28 cellular contexts compared by ENCODE assay signal in genomic region chr14:90421621-90422020, GRCh38.
"Had no signal": no experiment of that assay in that cellular context is flagged by ENCODE, and none has a peak within 500 bp of the region (broad histone marks: within the 10 kb centered on the region; RNA-seq: fewer than 3 reads in every experiment).

No MANE protein-coding gene starts in this region.

- H3K27ac Mint-ChIP-seq: activated CD4-positive, alpha-beta memory T cell treated with anti-CD3 and anti-CD28 coated beads for 36 hours; activated CD4-positive, alpha-beta T cell treated with anti-CD3 and anti-CD28 coated beads for 36 hours; activated CD4-positive, alpha-beta T cell treated with anti-CD3 and anti-CD28 coated beads, Interleukin-2, amount 10 ng/mL, durations not matched to agents 24 days and 14 days; activated CD8-positive, alpha-beta memory T cell treated with anti-CD3 and anti-CD28 coated beads, Interleukin-2, amount 10 ng/mL, durations not matched to agents 7 days and 5 days; activated CD8-positive, alpha-beta T cell treated with anti-CD3 and anti-CD28 coated beads, Interleukin-2, amount 10 ng/mL, durations not matched to agents 7 days and 5 days; activated naive CD8-positive, alpha-beta T cell; activated T-helper 2 cell treated with anti-CD3 and anti-CD28 coated beads, Interferon-gamma antibody, Interleukin-2, Interleukin-4, amounts not matched to agents 10 μg/mL and 5 μg/mL and 100 μg/mL, durations not matched to agents 14 hours and 24 hours and 36 hours; effector memory CD8-positive, alpha-beta T cell had no signal

- DNase-seq: activated CD4-positive, alpha-beta memory T cell treated with anti-CD3 and anti-CD28 coated beads for 36 hours; activated CD4-positive, alpha-beta T cell treated with anti-CD3 and anti-CD28 coated beads for 36 hours; activated CD4-positive, alpha-beta T cell treated with anti-CD3 and anti-CD28 coated beads, Interleukin-2, amount 10 ng/mL, durations not matched to agents 24 days and 14 days; activated CD4-positive, CD25-positive, alpha-beta regulatory T cell; activated CD4-positive, CD25-positive, alpha-beta regulatory T cell treated with anti-CD3 and anti-CD28 coated beads, Interleukin-2, amount 50 U/mL, for 72 hours; activated CD8-positive, alpha-beta memory T cell treated with anti-CD3 and anti-CD28 coated beads, Interleukin-2, amount 10 ng/mL, durations not matched to agents 7 days and 5 days; activated CD8-positive, alpha-beta memory T cell treated with anti-CD3 and anti-CD28 coated beads, Interleukin-2, amount 50 U/mL, for 4 hours; activated CD8-positive, alpha-beta T cell treated with anti-CD3 and anti-CD28 coated beads, Interleukin-2, amount 10 ng/mL, durations not matched to agents 7 days and 5 days; activated gamma-delta T cell treated with Interleukin-2 at 50 U/mL for 16 hours; activated naive CD4-positive, alpha-beta T cell treated with anti-CD3 and anti-CD28 coated beads, Interleukin-2, amount 50 U/mL, for 16 hours; activated naive CD4-positive, alpha-beta T cell treated with Interleukin-2 at 50 U/mL for 16 hours; activated T-cell treated with anti-CD3 and anti-CD28 coated beads, Interleukin-2, amount 50 U/mL, for 1 hour; activated T-cell treated with anti-CD3 and anti-CD28 coated beads, Interleukin-2, amount 50 U/mL, for 48 hours; amniotic stem cell; anterior cingulate cortex; caudate nucleus; cortex of kidney; dermis blood vessel endothelial cell; effector CD4-positive, alpha-beta T cell; effector memory CD8-positive, alpha-beta T cell; esophagus squamous epithelium; foreskin melanocyte; T-helper 2 cell had no signal

- H3K36me3 ChIP-seq: esophagus squamous epithelium, gastroesophageal sphincter had no signal

- H3K9me3 ChIP-seq: esophagus squamous epithelium, gastroesophageal sphincter had no signal

- H3K4me1 Mint-ChIP-seq: activated CD4-positive, alpha-beta T cell treated with anti-CD3 and anti-CD28 coated beads for 36 hours; activated CD4-positive, alpha-beta T cell treated with anti-CD3 and anti-CD28 coated beads, Interleukin-2, amount 10 ng/mL, durations not matched to agents 24 days and 14 days; activated CD8-positive, alpha-beta memory T cell treated with anti-CD3 and anti-CD28 coated beads, Interleukin-2, amount 10 ng/mL, durations not matched to agents 7 days and 5 days had no signal

- H3K36me3 Mint-ChIP-seq: activated CD4-positive, alpha-beta memory T cell treated with anti-CD3 and anti-CD28 coated beads for 36 hours; activated CD8-positive, alpha-beta memory T cell treated with anti-CD3 and anti-CD28 coated beads, Interleukin-2, amount 10 ng/mL, durations not matched to agents 7 days and 5 days; activated naive CD8-positive, alpha-beta T cell had no signal

- H3K27me3 ChIP-seq: esophagus squamous epithelium, gastroesophageal sphincter had no signal

- H3K27me3 Mint-ChIP-seq: activated CD4-positive, alpha-beta memory T cell treated with anti-CD3 and anti-CD28 coated beads for 36 hours; activated CD4-positive, alpha-beta T cell treated with anti-CD3 and anti-CD28 coated beads for 36 hours; activated CD4-positive, alpha-beta T cell treated with anti-CD3 and anti-CD28 coated beads, Interleukin-2, amount 10 ng/mL, durations not matched to agents 24 days and 14 days; activated CD8-positive, alpha-beta memory T cell treated with anti-CD3 and anti-CD28 coated beads, Interleukin-2, amount 10 ng/mL, durations not matched to agents 7 days and 5 days; activated naive CD8-positive, alpha-beta T cell; effector memory CD8-positive, alpha-beta T cell had no signal

- H3K4me3 Mint-ChIP-seq: activated CD4-positive, alpha-beta memory T cell treated with anti-CD3 and anti-CD28 coated beads for 36 hours; activated CD4-positive, alpha-beta T cell treated with anti-CD3 and anti-CD28 coated beads for 36 hours; activated CD4-positive, alpha-beta T cell treated with anti-CD3 and anti-CD28 coated beads, Interleukin-2, amount 10 ng/mL, durations not matched to agents 24 days and 14 days; activated CD8-positive, alpha-beta memory T cell treated with anti-CD3 and anti-CD28 coated beads, Interleukin-2, amount 10 ng/mL, durations not matched to agents 7 days and 5 days; activated CD8-positive, alpha-beta T cell treated with anti-CD3 and anti-CD28 coated beads, Interleukin-2, amount 10 ng/mL, durations not matched to agents 7 days and 5 days; activated naive CD8-positive, alpha-beta T cell; activated T-helper 1 cell treated with anti-CD3 and anti-CD28 coated beads, Interleukin-12 subunit alpha, Interleukin-12 subunit beta, Interleukin-2, Interleukin-4 antibody, amounts not matched to agents 30 ng/mL and 10 ng/mL and 1 ng/mL, durations not matched to agents 14 hours and 24 hours and 36 hours; effector memory CD8-positive, alpha-beta T cell had no signal

- H3K4me3 ChIP-seq: esophagus squamous epithelium, gastroesophageal sphincter had no signal

- H3K9me3 Mint-ChIP-seq: activated CD4-positive, alpha-beta memory T cell treated with anti-CD3 and anti-CD28 coated beads for 36 hours; activated CD4-positive, alpha-beta T cell treated with anti-CD3 and anti-CD28 coated beads, Interleukin-2, amount 10 ng/mL, durations not matched to agents 24 days and 14 days; activated T-helper 1 cell treated with anti-CD3 and anti-CD28 coated beads, Interleukin-12 subunit alpha, Interleukin-12 subunit beta, Interleukin-2, Interleukin-4 antibody, amounts not matched to agents 30 ng/mL and 10 ng/mL and 1 ng/mL, durations not matched to agents 14 hours and 24 hours and 36 hours; activated T-helper 2 cell treated with anti-CD3 and anti-CD28 coated beads, Interferon-gamma antibody, Interleukin-2, Interleukin-4, amounts not matched to agents 10 μg/mL and 5 μg/mL and 100 μg/mL, durations not matched to agents 14 hours and 24 hours and 36 hours; effector memory CD8-positive, alpha-beta T cell had no signal

- H3K27ac ChIP-seq: epithelial cell of prostate, esophagus squamous epithelium, gastroesophageal sphincter had no signal

- ATAC-seq: activated CD4-positive, alpha-beta T cell treated with anti-CD3 and anti-CD28 coated beads for 36 hours; activated CD8-positive, alpha-beta memory T cell treated with anti-CD3 and anti-CD28 coated beads, Interleukin-2, amount 10 ng/mL, durations not matched to agents 7 days and 5 days; activated CD8-positive, alpha-beta T cell treated with anti-CD3 and anti-CD28 coated beads, Interleukin-2, amount 10 ng/mL, durations not matched to agents 7 days and 5 days; effector memory CD8-positive, alpha-beta T cell; gastroesophageal sphincter had no signal
